ENCODE assay signal across 34 cellular contexts in genomic region chr11:76742912-76743311, GRCh38. TPM values are rescaled to one million over a fixed set of nuclear protein-coding genes. Genes with fewer than 3 reads are reported as not detected.
DNase-seq lines count a peak whose midpoint lies in the region; ATAC-seq and TF ChIP-seq lines count a peak whose summit lies in the region.
"Had no signal": no experiment of that assay in that cellular context is flagged by ENCODE, and none has a peak within 500 bp of the region (broad histone marks: within the 10 kb centered on the region; RNA-seq: fewer than 3 reads in every experiment).

No MANE protein-coding gene starts in this region.

- H3K36me3 ChIP-seq in fibroblast of lung (ENCODE audit: control insufficient read depth, insufficient read depth, low read length) (no peaks in the 10 kb centered on the region), aorta (ENCODE audit: control insufficient read depth in 1 of 2, insufficient read depth in 2 of 2, low read length in 1 of 2) (no peaks in the 10 kb centered on the region), mammary epithelial cell (ENCODE audit: insufficient read depth, low read length) (no peaks in the 10 kb centered on the region)
- H3K36me3 ChIP-seq: ascending aorta, MG63, ovary, suprapubic skin had no signal

- H3K27ac ChIP-seq in fibroblast of lung (ENCODE audit: insufficient read depth, low read length), result no peak overlapping the region
- no peak overlapping the region for H3K27ac ChIP-seq in aorta (ENCODE audit: low read depth in 1 of 2, low read length in 2 of 2)
- no peak overlapping the region for H3K27ac ChIP-seq in mammary epithelial cell (ENCODE audit: insufficient read depth, low read depth, low read length)
- H3K27ac ChIP-seq: 22Rv1, ascending aorta, ovary, suprapubic skin, VCaP had no signal

- H4K20me1 ChIP-seq in fibroblast of lung (ENCODE audit: control insufficient read depth, extremely low read depth, insufficient read depth, low read length) (no peaks in the 10 kb centered on the region), mammary epithelial cell (ENCODE audit: insufficient read depth, low read length) (no peaks in the 10 kb centered on the region)

- dilution Hi-C loops in mammary epithelial cell (cut with HindIII; ENCODE audit: low sequenced_read_pairs), result no loop called here

- TF ChIP-seq CTCF in fibroblast of lung (conservative IDR thresholded peaks at IDR 0.05 in 1 of 2, IDR thresholded peaks at IDR 0.05 in 1 of 2; ENCODE audit: low read depth in 1 of 2, low read length in 2 of 2) (no peak), mammary epithelial cell (conservative IDR thresholded peaks at IDR 0.05 in 1 of 2, IDR thresholded peaks at IDR 0.05 in 1 of 2; ENCODE audit: extremely low read depth in 1 of 2, insufficient read depth in 1 of 2, low read depth in 1 of 2, low read length in 2 of 2) (no peak)

- no peak overlapping the region for H3K9ac ChIP-seq in fibroblast of lung (ENCODE audit: insufficient read depth, low read length)
- no peak overlapping the region for H3K9ac ChIP-seq in mammary epithelial cell (ENCODE audit: insufficient read depth, low read length)

- H3K4me1 ChIP-seq in fibroblast of lung (ENCODE audit: control insufficient read depth, extremely low read depth, insufficient read depth, low read length) (peaks cover 6% of the 10 kb centered on the region), aorta (ENCODE audit: control insufficient read depth in 1 of 2, insufficient read depth in 2 of 2, low read length in 2 of 2) (no peaks in the 10 kb centered on the region), mammary epithelial cell (ENCODE audit: insufficient read depth, low read length) (no peaks in the 10 kb centered on the region)
- H3K4me1 ChIP-seq: ascending aorta had no signal

- CTCF ChIA-PET in mammary epithelial cell (lab: Charles Lee; ENCODE audit: low non-redundant PET), result no interaction called here

- peaks cover 7% of the 10 kb centered on the region for H3K27me3 ChIP-seq in fibroblast of lung (ENCODE audit: control insufficient read depth, insufficient read depth, low read length)
- H3K27me3 ChIP-seq in aorta (ENCODE audit: control insufficient read depth in 1 of 2, insufficient read depth in 2 of 2, low read length in 1 of 2), result no peaks in the 10 kb centered on the region
- no peaks in the 10 kb centered on the region for H3K27me3 ChIP-seq in mammary epithelial cell (ENCODE audit: insufficient read depth, low read length)
- H3K27me3 ChIP-seq: ascending aorta, MG63, ovary, suprapubic skin had no signal

- BruUV-seq in mammary epithelial cell (replicated peaks; lab: Mats Ljungman, UMichigan), result no TSS peak

- H3K4me3 ChIP-seq in fibroblast of lung (replicated peaks in 1 of 4; ENCODE audit: control extremely low read depth in 1 of 4, insufficient read depth in 1 of 4, low read depth in 3 of 4, low read length in 4 of 4) (no peak overlapping the region), aorta (ENCODE audit: low read length in 2 of 2) (no peak overlapping the region), mammary epithelial cell (replicated peaks in 1 of 3; ENCODE audit: insufficient read depth in 1 of 3, low read depth in 2 of 3, low read length in 3 of 3) (no peak overlapping the region)
- H3K4me3 ChIP-seq: ascending aorta, GM23338, K562, MG63, ovary, skin epidermis, suprapubic skin had no signal

- WGBS in aorta, 2 donors, result 95 to 96% methylated on average over 3 of the region's 3 CpGs
- 88% methylated on average over 3 of the region's 3 CpGs for WGBS in mammary epithelial cell (ENCODE audit: low coverage, missing lambda C conversion rate)

- ATAC-seq in aorta (ENCODE audit: low FRiP score), result no peak
- ATAC-seq: GM23338, K562 had no signal

- DNase-seq in NCI-H2107 treated with DMSO at 0.1 percent for 48 hours (lab: John Stamatoyannopoulos, UW; ENCODE audit: unreplicated experiment) (peak; percentile 11), NCI-H2107 (lab: John Stamatoyannopoulos, UW) (no peak), NCI-H524 treated with DMSO at 0.1 percent for 48 hours (lab: John Stamatoyannopoulos, UW) (peak; percentile 42), fibroblast of lung (ENCODE audit: low read depth in 2 of 2) (peak; percentile 7 to 70), stromal cell of bone marrow (ENCODE audit: low read depth) (peak; percentile 51), aorta (no peak), mammary epithelial cell (no peak)
- no peak for DNase-seq in activated effector memory CD4-positive, alpha-beta T cell treated with Interleukin-2 at 50 U/mL for 16 hours
- DNase-seq: activated CD4-positive, alpha-beta T cell treated with anti-CD3 and anti-CD28 coated beads, Interleukin-2, amount 10 ng/mL, durations not matched to agents 24 days and 14 days; activated CD8-positive, alpha-beta memory T cell treated with anti-CD3 and anti-CD28 coated beads for 24 hours; activated T-cell treated with anti-CD3 and anti-CD28 coated beads for 4 hours; AML-193; Calu3; CD4-positive, CD25-positive, alpha-beta regulatory T cell; cortex of kidney; DMS79; endodermal cell; GDM1; MG63; NCI-H1105; NCI-H187; NCI-H345; NCI-H748 treated with DMSO at 0.1 percent for 48 hours; ovary; SIG-M5; stimulated activated naive CD4-positive, alpha-beta T cell; T1000 had no signal

- in situ Hi-C loops in mammary epithelial cell (cut with MboI; ENCODE audit: low sequenced_read_pairs in 2 of 2), result loop anchor here in 1 of 2 donors (25.0 kb wide), 1 partner anchor 294 kb away; the partner anchor contains the start of gene B3GNT6

- intact Hi-C loops in aorta (cut with DNase I) (no loop called here), mammary epithelial cell (cut with micrococcal nuclease) (no loop called here)

- H3K79me2 ChIP-seq in fibroblast of lung (ENCODE audit: control insufficient read depth, insufficient read depth, low read length) (no peaks in the 10 kb centered on the region), mammary epithelial cell (ENCODE audit: insufficient read depth, low read length) (no peaks in the 10 kb centered on the region)

- no peak overlapping the region for H3K4me2 ChIP-seq in fibroblast of lung (ENCODE audit: extremely low read depth, insufficient read depth, low read length)
- H3K4me2 ChIP-seq in mammary epithelial cell (ENCODE audit: insufficient read depth, low read depth, low read length), result no peak overlapping the region
- H3K4me2 ChIP-seq: GM23338 had no signal

- H3K9me3 ChIP-seq in fibroblast of lung (ENCODE audit: control insufficient read depth, insufficient read depth, low read depth, low read length), result no peaks in the 10 kb centered on the region
- no peaks in the 10 kb centered on the region for H3K9me3 ChIP-seq in aorta (ENCODE audit: control insufficient read depth, low read length)
- H3K9me3 ChIP-seq in mammary epithelial cell (replicated peaks; ENCODE audit: insufficient read depth, low read length), result no peaks in the 10 kb centered on the region
- H3K9me3 ChIP-seq: ascending aorta, MG63, ovary, suprapubic skin had no signal

- H2AFZ ChIP-seq in fibroblast of lung (ENCODE audit: low read length), result no peak overlapping the region
- H2AFZ ChIP-seq in mammary epithelial cell (ENCODE audit: low read depth, low read length), result no peak overlapping the region
- H2AFZ ChIP-seq: GM23338 had no signal

RNA-seq across cellular contexts. Expression of gene TSKU, which starts 40.2 kb away (rescaled TPM):
- 5.0 and 5.1 TPM in 2 replicates for total RNA-seq in fibroblast of lung
- polyA plus RNA-seq in fibroblast of lung, result 4.5 and 10.6 TPM in 2 replicates
- polyA plus RNA-seq in fibroblast of lung (2012), result 6.1 and 16.1 TPM in 2 replicates
- 8.2 and 21.6 TPM in 2 replicates for polyA minus RNA-seq in fibroblast of lung (ENCODE audit: low replicate concordance)
- total RNA-seq in aorta, result 10 to 100 TPM; 27.5 to 31.5 TPM
- polyA plus RNA-seq in aorta, result 10 to 100 TPM in 1 of 2 donors, 1 to 10 TPM in 1; 5.2 to 10.0 TPM
- total RNA-seq in mammary epithelial cell, result 10 to 100 TPM; 41.3 to 49.6 TPM
- 51.9 TPM for polyA plus RNA-seq in mammary epithelial cell
- 57.2 TPM for polyA minus RNA-seq in mammary epithelial cell
- total RNA-seq: CD4-positive, CD25-positive, alpha-beta regulatory T cell had no signal
- polyA plus RNA-seq: CD4-positive, CD25-positive, alpha-beta regulatory T cell had no signal

Comparison
In these comparisons a context has a peak if more than half of its experiments do, and no peak if none do; other contexts are left out.
1. DNase-seq: peak in NCI-H2107 treated with DMSO at 0.1 percent for 48 hours (single experiment), NCI-H524 treated with DMSO at 0.1 percent for 48 hours (single experiment), fibroblast of lung (2 of 2) and stromal cell of bone marrow (single experiment); none in NCI-H2107 (single experiment), activated effector memory CD4-positive, alpha-beta T cell treated with Interleukin-2 at 50 U/mL for 16 hours (single experiment), aorta (0 of 2) and mammary epithelial cell (single experiment).